1 cellular context compared by ENCODE assay signal in the genomic region with DNA sequence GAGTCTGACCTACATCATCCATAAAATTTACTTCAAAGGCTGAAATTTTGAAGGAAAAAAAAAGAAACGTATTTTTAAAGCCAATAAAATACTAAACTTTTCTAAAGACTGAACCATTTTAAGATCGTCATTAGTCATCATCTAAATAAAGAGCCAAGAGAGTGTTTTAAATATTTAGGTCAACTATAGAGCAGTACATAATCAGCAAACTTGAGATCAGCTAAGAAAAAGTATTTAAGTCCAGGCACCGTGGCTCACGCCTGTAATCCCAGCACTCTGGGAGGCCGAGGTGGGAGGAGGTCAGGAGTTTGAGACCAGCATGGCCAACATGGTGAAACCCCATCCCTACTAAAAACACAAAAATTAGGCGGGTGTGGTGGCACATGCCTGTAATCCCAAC.
A peak's percentile ranks its signal among the peaks of the same experiment; 100 is the strongest.
TF ChIP-seq lines count a peak whose summit lies in the region.

No MANE protein-coding gene starts in this region.

TF ChIP-seq in HepG2, 621 proteins besides CTCF, POLR2A, EP300 and RAD21:
- TF ChIP-seq, protein P1, sequence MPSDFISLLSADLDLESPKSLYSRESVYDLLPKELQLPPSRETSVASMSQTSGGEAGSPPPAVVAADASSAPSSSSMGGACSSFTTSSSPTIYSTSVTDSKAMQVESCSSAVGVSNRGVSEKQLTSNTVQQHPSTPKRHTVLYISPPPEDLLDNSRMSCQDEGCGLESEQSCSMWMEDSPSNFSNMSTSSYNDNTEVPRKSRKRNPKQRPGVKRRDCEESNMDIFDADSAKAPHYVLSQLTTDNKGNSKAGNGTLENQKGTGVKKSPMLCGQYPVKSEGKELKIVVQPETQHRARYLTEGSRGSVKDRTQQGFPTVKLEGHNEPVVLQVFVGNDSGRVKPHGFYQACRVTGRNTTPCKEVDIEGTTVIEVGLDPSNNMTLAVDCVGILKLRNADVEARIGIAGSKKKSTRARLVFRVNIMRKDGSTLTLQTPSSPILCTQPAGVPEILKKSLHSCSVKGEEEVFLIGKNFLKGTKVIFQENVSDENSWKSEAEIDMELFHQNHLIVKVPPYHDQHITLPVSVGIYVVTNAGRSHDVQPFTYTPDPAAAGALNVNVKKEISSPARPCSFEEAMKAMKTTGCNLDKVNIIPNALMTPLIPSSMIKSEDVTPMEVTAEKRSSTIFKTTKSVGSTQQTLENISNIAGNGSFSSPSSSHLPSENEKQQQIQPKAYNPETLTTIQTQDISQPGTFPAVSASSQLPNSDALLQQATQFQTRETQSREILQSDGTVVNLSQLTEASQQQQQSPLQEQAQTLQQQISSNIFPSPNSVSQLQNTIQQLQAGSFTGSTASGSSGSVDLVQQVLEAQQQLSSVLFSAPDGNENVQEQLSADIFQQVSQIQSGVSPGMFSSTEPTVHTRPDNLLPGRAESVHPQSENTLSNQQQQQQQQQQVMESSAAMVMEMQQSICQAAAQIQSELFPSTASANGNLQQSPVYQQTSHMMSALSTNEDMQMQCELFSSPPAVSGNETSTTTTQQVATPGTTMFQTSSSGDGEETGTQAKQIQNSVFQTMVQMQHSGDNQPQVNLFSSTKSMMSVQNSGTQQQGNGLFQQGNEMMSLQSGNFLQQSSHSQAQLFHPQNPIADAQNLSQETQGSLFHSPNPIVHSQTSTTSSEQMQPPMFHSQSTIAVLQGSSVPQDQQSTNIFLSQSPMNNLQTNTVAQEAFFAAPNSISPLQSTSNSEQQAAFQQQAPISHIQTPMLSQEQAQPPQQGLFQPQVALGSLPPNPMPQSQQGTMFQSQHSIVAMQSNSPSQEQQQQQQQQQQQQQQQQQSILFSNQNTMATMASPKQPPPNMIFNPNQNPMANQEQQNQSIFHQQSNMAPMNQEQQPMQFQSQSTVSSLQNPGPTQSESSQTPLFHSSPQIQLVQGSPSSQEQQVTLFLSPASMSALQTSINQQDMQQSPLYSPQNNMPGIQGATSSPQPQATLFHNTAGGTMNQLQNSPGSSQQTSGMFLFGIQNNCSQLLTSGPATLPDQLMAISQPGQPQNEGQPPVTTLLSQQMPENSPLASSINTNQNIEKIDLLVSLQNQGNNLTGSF (CRISPR knock-in tag; IDR thresholded peaks at IDR 0.05): no peak
- TF ChIP-seq, protein P2, sequence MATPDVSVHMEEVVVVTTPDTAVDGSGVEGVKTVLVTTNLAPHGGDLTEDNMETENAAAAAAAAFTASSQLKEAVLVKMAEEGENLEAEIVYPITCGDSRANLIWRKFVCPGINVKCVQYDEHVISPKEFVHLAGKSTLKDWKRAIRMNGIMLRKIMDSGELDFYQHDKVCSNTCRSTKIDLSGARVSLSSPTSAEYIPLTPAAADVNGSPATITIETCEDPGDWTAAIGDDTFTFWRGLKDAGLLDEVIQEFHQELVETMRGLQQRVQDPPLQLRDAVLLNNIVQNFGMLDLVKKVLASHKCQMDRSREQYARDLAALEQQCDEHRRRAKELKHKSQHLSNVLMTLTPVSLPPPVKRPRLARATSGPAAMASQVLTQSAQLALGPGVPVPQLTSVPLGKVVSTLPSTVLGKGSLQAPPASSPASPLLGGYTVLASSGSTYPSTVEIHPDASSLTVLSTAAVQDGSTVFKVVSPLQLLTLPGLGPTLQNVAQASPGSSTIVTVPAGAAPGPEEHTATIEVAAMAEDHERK (CRISPR knock-in tag; IDR thresholded peaks at IDR 0.05; ENCODE audit: low read depth): no peak
- TF ChIP-seq, protein P3, sequence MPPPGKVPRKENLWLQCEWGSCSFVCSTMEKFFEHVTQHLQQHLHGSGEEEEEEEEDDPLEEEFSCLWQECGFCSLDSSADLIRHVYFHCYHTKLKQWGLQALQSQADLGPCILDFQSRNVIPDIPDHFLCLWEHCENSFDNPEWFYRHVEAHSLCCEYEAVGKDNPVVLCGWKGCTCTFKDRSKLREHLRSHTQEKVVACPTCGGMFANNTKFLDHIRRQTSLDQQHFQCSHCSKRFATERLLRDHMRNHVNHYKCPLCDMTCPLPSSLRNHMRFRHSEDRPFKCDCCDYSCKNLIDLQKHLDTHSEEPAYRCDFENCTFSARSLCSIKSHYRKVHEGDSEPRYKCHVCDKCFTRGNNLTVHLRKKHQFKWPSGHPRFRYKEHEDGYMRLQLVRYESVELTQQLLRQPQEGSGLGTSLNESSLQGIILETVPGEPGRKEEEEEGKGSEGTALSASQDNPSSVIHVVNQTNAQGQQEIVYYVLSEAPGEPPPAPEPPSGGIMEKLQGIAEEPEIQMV (CRISPR knock-in tag; IDR thresholded peaks at IDR 0.05; ENCODE audit: low read depth): peak; percentile 31; the same call in 1 of the 2 replicates
- TF ChIP-seq MLLT10 (CRISPR knock-in tag; IDR thresholded peaks at IDR 0.05) (no peak), HNRNPH1 (optimal IDR thresholded peaks at IDR 0.05; ENCODE audit: low read depth, low read length) (no peak), ZNF274 (CRISPR knock-in tag; IDR thresholded peaks at IDR 0.05) (no peak), ZNF713 (CRISPR knock-in tag; IDR thresholded peaks at IDR 0.05) (no peak), ZFP1 (CRISPR knock-in tag; IDR thresholded peaks at IDR 0.05) (no peak), RBM22 (optimal IDR thresholded peaks at IDR 0.05; ENCODE audit: low read length) (peak; percentile 54), NR2F6 (IDR thresholded peaks at IDR 0.05) (peak; percentile 10; the same call in 1 of the 2 replicates), NR2F6 (CRISPR knock-in tag; IDR thresholded peaks at IDR 0.05) (no peak), SCMH1 (CRISPR knock-in tag; IDR thresholded peaks at IDR 0.05; ENCODE audit: borderline replicate concordance) (no peak), PHF20 (CRISPR knock-in tag; IDR thresholded peaks at IDR 0.05) (no peak), RFXAP (CRISPR knock-in tag; IDR thresholded peaks at IDR 0.05; ENCODE audit: borderline replicate concordance) (no peak)
- TF ChIP-seq, protein P4, sequence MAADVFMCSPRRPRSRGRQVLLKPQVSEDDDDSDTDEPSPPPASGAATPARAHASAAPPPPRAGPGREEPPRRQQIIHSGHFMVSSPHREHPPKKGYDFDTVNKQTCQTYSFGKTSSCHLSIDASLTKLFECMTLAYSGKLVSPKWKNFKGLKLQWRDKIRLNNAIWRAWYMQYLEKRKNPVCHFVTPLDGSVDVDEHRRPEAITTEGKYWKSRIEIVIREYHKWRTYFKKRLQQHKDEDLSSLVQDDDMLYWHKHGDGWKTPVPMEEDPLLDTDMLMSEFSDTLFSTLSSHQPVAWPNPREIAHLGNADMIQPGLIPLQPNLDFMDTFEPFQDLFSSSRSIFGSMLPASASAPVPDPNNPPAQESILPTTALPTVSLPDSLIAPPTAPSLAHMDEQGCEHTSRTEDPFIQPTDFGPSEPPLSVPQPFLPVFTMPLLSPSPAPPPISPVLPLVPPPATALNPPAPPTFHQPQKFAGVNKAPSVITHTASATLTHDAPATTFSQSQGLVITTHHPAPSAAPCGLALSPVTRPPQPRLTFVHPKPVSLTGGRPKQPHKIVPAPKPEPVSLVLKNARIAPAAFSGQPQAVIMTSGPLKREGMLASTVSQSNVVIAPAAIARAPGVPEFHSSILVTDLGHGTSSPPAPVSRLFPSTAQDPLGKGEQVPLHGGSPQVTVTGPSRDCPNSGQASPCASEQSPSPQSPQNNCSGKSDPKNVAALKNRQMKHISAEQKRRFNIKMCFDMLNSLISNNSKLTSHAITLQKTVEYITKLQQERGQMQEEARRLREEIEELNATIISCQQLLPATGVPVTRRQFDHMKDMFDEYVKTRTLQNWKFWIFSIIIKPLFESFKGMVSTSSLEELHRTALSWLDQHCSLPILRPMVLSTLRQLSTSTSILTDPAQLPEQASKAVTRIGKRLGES (CRISPR knock-in tag; IDR thresholded peaks at IDR 0.05; ENCODE audit: borderline replicate concordance): peak; percentile 12; the same call in 1 of the 2 replicates
TF ChIP-seq in HepG2: peak in this region for 4.
